Comparison of ENCODE assay signal across 8 cellular contexts in genomic region chr17:64506576-64507417, GRCh38. TPM values are rescaled to one million over a fixed set of nuclear protein-coding genes. Genes with fewer than 3 reads are reported as not detected.
A peak's percentile ranks its signal among the peaks of the same experiment; 100 is the strongest.
DNase-seq lines count a peak whose midpoint lies in the region; ATAC-seq and TF ChIP-seq lines count a peak whose summit lies in the region.

A gene with protein sequence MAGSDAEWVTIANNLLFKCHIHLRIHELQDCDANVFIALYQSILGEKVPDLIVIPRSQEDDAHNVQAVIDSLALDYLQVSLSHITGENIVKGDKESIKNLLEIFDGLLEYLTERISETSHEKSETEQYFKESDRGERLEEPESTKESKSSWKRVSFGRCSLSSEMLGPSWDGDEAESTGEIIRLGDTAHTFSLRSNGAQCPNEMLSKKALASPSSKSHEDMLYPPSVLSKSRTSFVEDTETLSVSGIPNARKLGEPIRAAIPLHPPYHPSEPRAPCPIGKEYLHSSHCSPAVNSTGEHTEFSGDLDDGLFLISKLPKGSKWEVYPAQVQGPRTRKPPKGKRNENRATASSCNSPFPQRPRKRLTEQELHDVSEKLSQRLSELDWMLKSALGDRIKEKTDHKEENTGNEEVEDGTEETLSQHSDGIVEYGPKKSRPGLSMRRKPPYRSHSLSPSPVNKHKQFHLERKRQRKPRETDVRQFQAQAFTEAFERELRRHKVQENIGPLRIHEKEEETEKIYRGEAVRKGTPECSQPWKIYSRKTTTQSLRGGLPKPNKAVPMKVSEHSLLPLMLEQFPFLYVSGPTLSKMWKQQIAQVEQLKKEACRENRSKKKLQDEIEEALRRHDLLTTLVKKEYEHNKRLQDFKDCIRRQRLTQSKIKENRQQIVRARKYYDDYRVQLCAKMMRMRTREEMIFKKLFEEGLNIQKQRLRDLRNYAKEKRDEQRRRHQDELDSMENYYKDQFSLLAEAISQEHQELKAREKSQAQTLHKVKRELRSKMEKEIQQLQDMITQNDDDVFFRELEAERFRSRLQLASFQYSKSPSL (plus strand): TSS chr17:64506977. CDS start chr17:64507098, 121 bp downstream.

- no peaks in the 10 kb centered on the region for H3K27me3 Mint-ChIP-seq in activated T-helper 2 cell treated with anti-CD3 and anti-CD28 coated beads, Interferon-gamma antibody, Interleukin-2, Interleukin-4, amounts not matched to agents 10 μg/mL and 5 μg/mL and 100 μg/mL, durations not matched to agents 14 hours and 24 hours and 36 hours (ENCODE audit: low read depth)
- peaks cover 29% of the 10 kb centered on the region for H3K27me3 Mint-ChIP-seq in neural crest cell (ENCODE audit: low read depth)

- H3K4me2 ChIP-seq in Loucy (ENCODE audit: low read depth, low read length, poor library complexity, severe bottlenecking): peak within 1 kb of the TSS; percentile 98

- H3F3A ChIP-seq in Loucy (ENCODE audit: low read depth): 0 out of 2 replicates have a peak, but pooled peaks cover 3% of the 10 kb centered on the region

- H3K9me2 ChIP-seq in Loucy (replicated peaks; ENCODE audit: low read depth, low read length): no peaks in the 10 kb centered on the region

- H3K9me3 ChIP-seq in Loucy (ENCODE audit: insufficient read depth, low read depth, low read length) (no peaks in the 10 kb centered on the region), RWPE2 (ENCODE audit: severe bottlenecking) (no peaks in the 10 kb centered on the region), stomach smooth muscle (ENCODE audit: control insufficient read depth in 2 of 2, low read length in 2 of 2) (no peaks in the 10 kb centered on the region)

- H2AFZ ChIP-seq in Loucy (ENCODE audit: low read length): peak within 1 kb of the TSS; percentile 71

- H3K9me3 Mint-ChIP-seq in activated T-helper 2 cell treated with anti-CD3 and anti-CD28 coated beads, Interferon-gamma antibody, Interleukin-2, Interleukin-4, amounts not matched to agents 10 μg/mL and 5 μg/mL and 100 μg/mL, durations not matched to agents 14 hours and 24 hours and 36 hours: no peaks in the 10 kb centered on the region
- H3K9me3 Mint-ChIP-seq in neural crest cell: no peaks in the 10 kb centered on the region

- intact Hi-C loops in activated T-helper 2 cell treated with anti-CD3 and anti-CD28 coated beads, Interferon-gamma antibody, Interleukin-2, Interleukin-4, amounts not matched to agents 10 μg/mL and 5 μg/mL and 100 μg/mL, durations not matched to agents 14 hours and 24 hours and 36 hours (cut with micrococcal nuclease): loop anchor here (1.0 to 10.0 kb wide), 10 partner anchors 9 to 732 kb away; partner anchors contain the start of genes CCDC47, DDX42, FTSJ3 and GNA13

- TF ChIP-seq CTCF in Loucy (conservative IDR thresholded peaks at IDR 0.05; ENCODE audit: low read length): no peak
- no peak for TF ChIP-seq CTCF in RWPE2 (IDR thresholded peaks at IDR 0.05; ENCODE audit: poor library complexity, severe bottlenecking)
- no peak for TF ChIP-seq CTCF in neural crest cell (conservative IDR thresholded peaks at IDR 0.05)

- H3K4me1 ChIP-seq in Loucy (ENCODE audit: insufficient read depth, low read length, poor library complexity, severe bottlenecking) (peaks cover 45% of the 10 kb centered on the region), RWPE2 (ENCODE audit: insufficient read depth, poor library complexity, severe bottlenecking) (peaks cover 25% of the 10 kb centered on the region), stomach smooth muscle (ENCODE audit: control insufficient read depth, insufficient read depth, low read length) (peaks cover 24% of the 10 kb centered on the region)

- ATAC-seq in RWPE2 (ENCODE audit: low read depth): peak; percentile 57

- H3K27ac ChIP-seq in RWPE2 (ENCODE audit: poor library complexity, severe bottlenecking): peak within 1 kb of the TSS; percentile 92
- peak within 1 kb of the TSS; percentile 100 for H3K27ac ChIP-seq in stomach smooth muscle (ENCODE audit: low read length)

- peak within 1 kb of the TSS; percentile 100 for H3K27ac Mint-ChIP-seq in activated T-helper 2 cell treated with anti-CD3 and anti-CD28 coated beads, Interferon-gamma antibody, Interleukin-2, Interleukin-4, amounts not matched to agents 10 μg/mL and 5 μg/mL and 100 μg/mL, durations not matched to agents 14 hours and 24 hours and 36 hours
- H3K27ac Mint-ChIP-seq in neural crest cell (ENCODE audit: unreplicated experiment): peak within 1 kb of the TSS; percentile 100

- H3K27me3 ChIP-seq in Loucy (ENCODE audit: insufficient read depth, low read length, poor library complexity, severe bottlenecking): peaks cover 10% of the 10 kb centered on the region
- H3K27me3 ChIP-seq in RWPE2 (ENCODE audit: insufficient read depth, poor library complexity, severe bottlenecking): no peaks in the 10 kb centered on the region
- H3K27me3 ChIP-seq in stomach smooth muscle (ENCODE audit: control insufficient read depth in 1 of 2, insufficient read depth in 2 of 2, low read length in 2 of 2): no peaks in the 10 kb centered on the region

- peaks cover 72% of the 10 kb centered on the region for H3K36me3 Mint-ChIP-seq in activated T-helper 2 cell treated with anti-CD3 and anti-CD28 coated beads, Interferon-gamma antibody, Interleukin-2, Interleukin-4, amounts not matched to agents 10 μg/mL and 5 μg/mL and 100 μg/mL, durations not matched to agents 14 hours and 24 hours and 36 hours (ENCODE audit: low read depth)
- H3K36me3 Mint-ChIP-seq in neural crest cell (ENCODE audit: low read depth): peaks cover 48% of the 10 kb centered on the region

- H3K79me2 ChIP-seq in Loucy (ENCODE audit: insufficient read depth, low read length): peaks cover 91% of the 10 kb centered on the region

- peak within 1 kb of the TSS; percentile 98 for H3K4me3 Mint-ChIP-seq in activated T-helper 2 cell treated with anti-CD3 and anti-CD28 coated beads, Interferon-gamma antibody, Interleukin-2, Interleukin-4, amounts not matched to agents 10 μg/mL and 5 μg/mL and 100 μg/mL, durations not matched to agents 14 hours and 24 hours and 36 hours (ENCODE audit: low read depth)
- peak within 1 kb of the TSS; percentile 100 for H3K4me3 Mint-ChIP-seq in neural crest cell

- DNase-seq in EH (ENCODE audit: low read depth): peak; percentile 98
- DNase-seq in GOT3 (lab: John Stamatoyannopoulos, UW): peak; percentile 99
- DNase-seq in RWPE2 (ENCODE audit: low spot score): peak; percentile 98
- peak; percentile 95 for DNase-seq in activated T-helper 2 cell treated with anti-CD3 and anti-CD28 coated beads, Interferon-gamma antibody, Interleukin-2, Interleukin-4, amounts not matched to agents 10 μg/mL and 5 μg/mL and 100 μg/mL, durations not matched to agents 14 hours and 24 hours and 36 hours (ENCODE audit: low spot score)
- peak; percentile 98 for DNase-seq in fibroblast of peridontal ligament (ENCODE audit: extremely low read depth)
- DNase-seq in neural crest cell (ENCODE audit: low read depth, low spot score): peak; percentile 98

- H3K9ac ChIP-seq in Loucy (ENCODE audit: low read depth, low read length, poor library complexity, severe bottlenecking) (peak within 1 kb of the TSS; percentile 99), stomach smooth muscle (ENCODE audit: low read length in 2 of 2) (peak within 1 kb of the TSS; percentile 100)

- peaks cover 41% of the 10 kb centered on the region for H3K4me1 Mint-ChIP-seq in activated T-helper 2 cell treated with anti-CD3 and anti-CD28 coated beads, Interferon-gamma antibody, Interleukin-2, Interleukin-4, amounts not matched to agents 10 μg/mL and 5 μg/mL and 100 μg/mL, durations not matched to agents 14 hours and 24 hours and 36 hours (ENCODE audit: low read depth)
- H3K4me1 Mint-ChIP-seq in neural crest cell: peaks cover 60% of the 10 kb centered on the region

- peaks cover 48% of the 10 kb centered on the region for H3K36me3 ChIP-seq in Loucy (ENCODE audit: insufficient read depth, low read length)
- H3K36me3 ChIP-seq in RWPE2 (ENCODE audit: low read depth): peaks cover 82% of the 10 kb centered on the region
- peaks cover 32 to 45% of the 10 kb centered on the region in 2 donors for H3K36me3 ChIP-seq in stomach smooth muscle (ENCODE audit: control insufficient read depth in 2 of 2, insufficient read depth in 2 of 2, low read length in 2 of 2)

- H3K4me3 ChIP-seq in Loucy (ENCODE audit: low read length, poor library complexity, severe bottlenecking): peak within 1 kb of the TSS; percentile 99
- peak within 1 kb of the TSS; percentile 85 for H3K4me3 ChIP-seq in RWPE2 (ENCODE audit: severe bottlenecking)
- peak within 1 kb of the TSS; percentile 98 to 100 for H3K4me3 ChIP-seq in stomach smooth muscle (ENCODE audit: low read length in 2 of 2)

- peaks cover 67% of the 10 kb centered on the region for H4K20me1 ChIP-seq in Loucy (ENCODE audit: insufficient read depth, low read length, poor library complexity, severe bottlenecking)

RNA-seq across cellular contexts. Expression of the gene that starts here (rescaled TPM):
- 44.9 and 45.2 TPM in 2 replicates for total RNA-seq in activated T-helper 2 cell treated with anti-CD3 and anti-CD28 coated beads, Interferon-gamma antibody, Interleukin-2, Interleukin-4, amounts not matched to agents 10 μg/mL and 5 μg/mL and 100 μg/mL, durations not matched to agents 14 hours and 24 hours and 36 hours
- total RNA-seq in neural crest cell: 64.1 and 64.7 TPM in 2 replicates

Comparison
In these comparisons a context has a peak if more than half of its experiments do, and no peak if none do; other contexts are left out.
1. Peak in every context shown above with its lines: DNase-seq, ATAC-seq, H3K4me3 ChIP-seq and H3K27ac ChIP-seq.